16 cellular contexts compared by ENCODE assay signal in the genomic region with DNA sequence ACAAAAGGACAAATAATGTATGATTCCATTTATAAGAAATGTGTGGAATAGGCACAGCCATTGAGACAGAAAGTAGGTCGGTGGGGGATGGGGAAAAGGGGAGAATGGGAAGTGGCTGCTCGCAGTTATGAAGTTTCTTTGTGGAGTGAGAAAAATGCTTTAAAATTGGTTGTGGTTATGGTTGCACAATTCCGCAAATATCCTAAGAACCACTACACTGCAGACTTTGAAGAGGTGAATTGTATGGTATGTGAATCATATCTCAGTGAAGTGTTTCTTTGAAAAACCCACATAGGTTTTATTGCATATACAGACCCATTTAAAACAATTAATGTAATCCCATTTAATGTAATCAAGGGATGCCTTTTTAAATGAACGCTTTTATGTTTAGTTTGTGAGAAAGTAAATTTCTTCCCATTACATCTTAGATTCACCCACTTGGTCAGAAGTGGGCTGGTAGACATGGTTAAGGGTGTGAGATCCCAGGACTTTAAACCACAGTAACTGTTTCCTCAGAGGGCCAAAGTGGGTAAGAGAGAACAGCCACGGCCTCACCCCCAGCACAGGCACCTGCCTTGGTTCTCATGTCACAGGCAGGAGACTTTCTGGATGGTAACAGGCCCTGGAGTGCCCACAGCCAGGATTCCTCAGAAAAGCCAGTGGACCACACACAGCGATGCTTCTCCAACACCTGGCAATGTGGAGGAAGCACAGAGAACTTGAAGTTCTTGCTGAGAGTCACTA.
DNase-seq lines count a peak whose midpoint lies in the region; ATAC-seq lines count a peak whose summit lies in the region.
"Had no signal": no experiment of that assay in that cellular context is flagged by ENCODE, and none has a peak within 500 bp of the region (broad histone marks: within the 10 kb centered on the region; RNA-seq: fewer than 3 reads in every experiment).

No MANE protein-coding gene starts in this region.

- no peak overlapping the region for H3K23ac ChIP-seq in neuronal stem cell (ENCODE audit: low read depth, low read length, poor library complexity)

- WGBS in neuronal stem cell (ENCODE audit: extremely low coverage in 2 of 2, insufficient read length in 2 of 2, insufficient replicate concordance in 1 of 2), 2 donors: no CpG with 5 or more reads among the region's 6 CpGs

- no peak overlapping the region for H2BK15ac ChIP-seq in neuronal stem cell (ENCODE audit: low read length)

- no peaks in the 10 kb centered on the region for H3K36me3 ChIP-seq in Karpas-422 (ENCODE audit: insufficient read depth, low read length)
- H3K36me3 ChIP-seq in neuronal stem cell (replicated peaks in 1 of 2; ENCODE audit: control insufficient read depth in 2 of 2, insufficient read depth in 2 of 2, low read length in 2 of 2): no peaks in the 10 kb centered on the region
- H3K36me3 ChIP-seq: BE2C, cardiac muscle cell, neutrophil had no signal

- H4K20me1 ChIP-seq in Karpas-422 (ENCODE audit: insufficient read depth, low read depth, low read length): no peaks in the 10 kb centered on the region

- H2AFZ ChIP-seq in Karpas-422 (ENCODE audit: low read length) (no peak overlapping the region), neuronal stem cell (ENCODE audit: low read length) (no peak overlapping the region)

- H3K18ac ChIP-seq in neuronal stem cell (ENCODE audit: low read length): no peak overlapping the region

- H2BK120ac ChIP-seq in neuronal stem cell (ENCODE audit: low read depth, low read length): no peak overlapping the region

- no peaks in the 10 kb centered on the region for H3K79me1 ChIP-seq in neuronal stem cell (ENCODE audit: low read depth, low read length)

- H3K27ac ChIP-seq in Karpas-422 (ENCODE audit: low read length): no peak overlapping the region
- H3K27ac ChIP-seq in neuronal stem cell (replicated peaks; ENCODE audit: low read length): no peak overlapping the region
- H3K27ac ChIP-seq: cardiac muscle cell, neutrophil had no signal

- H2BK12ac ChIP-seq in neuronal stem cell (ENCODE audit: low read length): no peak overlapping the region

- no peak overlapping the region for H3K14ac ChIP-seq in neuronal stem cell (ENCODE audit: low read length)

- no peaks in the 10 kb centered on the region for H3K79me2 ChIP-seq in Karpas-422 (ENCODE audit: low read length)

- no peak for ATAC-seq in GM21737 (IDR thresholded peaks at IDR 0.05; ENCODE audit: unreplicated experiment)
- ATAC-seq in GM19463 (IDR thresholded peaks at IDR 0.05; ENCODE audit: unreplicated experiment): no peak
- ATAC-seq: stimulated activated memory B cell treated with anti-CD40 and anti-IgM and Interleukin-4, amounts not matched to agents 10 μg/mL and 1 μg/mL and 100 μg/mL, for 72 hours had no signal

- no peak overlapping the region for H3K4ac ChIP-seq in neuronal stem cell (ENCODE audit: low read length)

- H3K4me2 ChIP-seq in Karpas-422 (ENCODE audit: low read depth, low read length, poor library complexity, severe bottlenecking) (no peak overlapping the region), neuronal stem cell (ENCODE audit: insufficient read depth, low read length, poor library complexity, severe bottlenecking) (no peak overlapping the region)

- DNase-seq in AML-193 (lab: John Stamatoyannopoulos, UW) (peak; percentile 53 to 64), Karpas-422 (peak; percentile 19), SKM-1 treated with dmso at 0.1 percent for 144 hours (lab: John Stamatoyannopoulos, UW; ENCODE audit: unreplicated experiment) (peak; percentile 47), glomerular visceral epithelial cell (ENCODE audit: extremely low spot score) (peak; percentile 81), neuronal stem cell (ENCODE audit: low spot score) (no peak), NCI-H345 treated with DMSO at 0.1 percent for 48 hours (lab: John Stamatoyannopoulos, UW; ENCODE audit: unreplicated experiment) (no peak)
- DNase-seq: activated CD8-positive, alpha-beta memory T cell treated with anti-CD3 and anti-CD28 coated beads, Interleukin-2, amount 50 U/mL, for 48 hours; BE2C; NCI-H1092 treated with DMSO at 0.1 percent for 48 hours; NCI-H748 treated with DMSO at 0.1 percent for 48 hours; T1000 had no signal

- H2AK5ac ChIP-seq in neuronal stem cell (ENCODE audit: low read depth, low read length): no peak overlapping the region

- H3K27me3 ChIP-seq in Karpas-422 (ENCODE audit: low read length) (no peaks in the 10 kb centered on the region), neuronal stem cell (ENCODE audit: control insufficient read depth in 3 of 3, insufficient read depth in 3 of 3, low read depth in 1 of 3, low read length in 3 of 3) (no peaks in the 10 kb centered on the region)
- H3K27me3 ChIP-seq: BE2C, cardiac muscle cell had no signal

- H3K9me2 ChIP-seq in Karpas-422 (replicated peaks; ENCODE audit: insufficient read depth, low read length): no peaks in the 10 kb centered on the region

- no peak overlapping the region for H3K4me3 ChIP-seq in Karpas-422 (ENCODE audit: low read length)
- H3K4me3 ChIP-seq in neuronal stem cell (ENCODE audit: low read length in 2 of 2): no peak overlapping the region
- H3K4me3 ChIP-seq: cardiac muscle cell had no signal

- no peaks in the 10 kb centered on the region for H3K4me1 ChIP-seq in Karpas-422 (ENCODE audit: low read length)
- peaks cover 0 to 8% of the 10 kb centered on the region in 2 donors for H3K4me1 ChIP-seq in neuronal stem cell (ENCODE audit: control insufficient read depth in 2 of 2, insufficient read depth in 1 of 2, low read depth in 1 of 2, low read length in 2 of 2)
- H3K4me1 ChIP-seq: BE2C had no signal

- H2BK5ac ChIP-seq in neuronal stem cell (ENCODE audit: low read length): no peak overlapping the region

- no peaks in the 10 kb centered on the region for H3K9me3 ChIP-seq in Karpas-422 (ENCODE audit: low read length)
- H3K9me3 ChIP-seq in neuronal stem cell (replicated peaks in 1 of 2; ENCODE audit: control insufficient read depth in 2 of 2, insufficient read depth in 1 of 2, low read depth in 1 of 2, low read length in 2 of 2): peaks cover 0 to 6% of the 10 kb centered on the region in 2 donors
- H3K9me3 ChIP-seq: BE2C, neutrophil had no signal

- H3K9ac ChIP-seq in Karpas-422 (ENCODE audit: low read length): no peak overlapping the region
- no peak overlapping the region for H3K9ac ChIP-seq in neuronal stem cell (ENCODE audit: low read depth, low read length, poor library complexity)

- H4K8ac ChIP-seq in neuronal stem cell (ENCODE audit: low read depth, low read length): no peak overlapping the region

- no peak overlapping the region for H4K91ac ChIP-seq in neuronal stem cell (ENCODE audit: low read depth, low read length, poor library complexity)

Comparison
In these comparisons a context has a peak if more than half of its experiments do, and no peak if none do; other contexts are left out.
1. DNase-seq: peak in AML-193 (2 of 2), Karpas-422 (single experiment), SKM-1 treated with dmso at 0.1 percent for 144 hours (single experiment) and glomerular visceral epithelial cell (single experiment); none in neuronal stem cell (single experiment) and NCI-H345 treated with DMSO at 0.1 percent for 48 hours (single experiment).